Comparison of ENCODE assay signal across 28 cellular contexts in genomic region chr14:50068496-50068895, GRCh38.
"Had no signal": no experiment of that assay in that cellular context is flagged by ENCODE, and none has a peak within 500 bp of the region (broad histone marks: within the 10 kb centered on the region; RNA-seq: fewer than 3 reads in every experiment).

No MANE protein-coding gene starts in this region.

- H3K27me3 Mint-ChIP-seq: activated naive CD8-positive, alpha-beta T cell; naive B cell; stimulated activated naive B cell treated with anti-CD40 and anti-IgM and Interleukin-4, amounts not matched to agents 10 μg/mL and 1 μg/mL and 100 μg/mL, for 72 hours had no signal

- FAIRE-seq: kidney, pancreas, small intestine had no signal

- H3K4me1 Mint-ChIP-seq: neural crest cell had no signal

- H3K4me1 ChIP-seq: body of pancreas, pancreas, prostate gland, sigmoid colon, testis had no signal

- H3K4me3 Mint-ChIP-seq: activated CD8-positive, alpha-beta T cell treated with anti-CD3 and anti-CD28 coated beads, Interleukin-2, amount 10 ng/mL, durations not matched to agents 7 days and 5 days; activated naive CD8-positive, alpha-beta T cell; activated T-cell treated with anti-CD3 and anti-CD28 coated beads, Interleukin-2, amount 50 U/mL, for 4 hours; mesothelial cell of epicardium; naive B cell; neural crest cell; stimulated activated naive B cell treated with anti-CD40 and anti-IgM and Interleukin-4, amounts not matched to agents 10 μg/mL and 1 μg/mL and 100 μg/mL, for 72 hours had no signal

- DNase-seq: activated CD4-positive, alpha-beta T cell treated with anti-CD3 and anti-CD28 coated beads, Interleukin-2, amount 50 U/mL, for 1 hour; activated CD8-positive, alpha-beta T cell treated with anti-CD3 and anti-CD28 coated beads, Interleukin-2, amount 10 ng/mL, durations not matched to agents 7 days and 5 days; activated T-cell treated with anti-CD3 and anti-CD28 coated beads, Interleukin-2, amount 50 U/mL, for 4 hours; anterior cingulate cortex; dorsolateral prefrontal cortex; effector memory CD4-positive, alpha-beta T cell; erythroblast; head of caudate nucleus; hippocampal formation; kidney; naive B cell; nucleus accumbens; retina; sigmoid colon; stimulated activated CD4-positive, alpha-beta T cell treated with anti-CD3 and anti-CD28 coated beads, Interleukin-4, amount 100 ng/mL, for 4 hours; stimulated activated naive B cell treated with anti-CD40 and anti-IgM and Interleukin-4, amounts not matched to agents 10 μg/mL and 1 μg/mL and 100 μg/mL, for 72 hours; T-helper 2 cell; testis; trophoblast cell had no signal

- H3K36me3 ChIP-seq: pancreas, prostate gland, sigmoid colon had no signal

- H3K4me3 ChIP-seq: body of pancreas, coronary artery, dorsolateral prefrontal cortex, pancreas, prostate gland, sigmoid colon, testis had no signal

- H3K27me3 ChIP-seq: body of pancreas, dorsolateral prefrontal cortex, pancreas, sigmoid colon, testis had no signal

- ATAC-seq: activated CD8-positive, alpha-beta T cell treated with anti-CD3 and anti-CD28 coated beads, Interleukin-2, amount 10 ng/mL, durations not matched to agents 7 days and 5 days; activated T-cell treated with anti-CD3 and anti-CD28 coated beads, Interleukin-2, amount 50 U/mL, for 4 hours; stimulated activated naive B cell treated with anti-CD40 and anti-IgM and Interleukin-4, amounts not matched to agents 10 μg/mL and 1 μg/mL and 100 μg/mL, for 72 hours had no signal

- H3K27ac ChIP-seq: coronary artery, dorsolateral prefrontal cortex, prostate gland, sigmoid colon, testis had no signal

- H3K27ac Mint-ChIP-seq: activated CD8-positive, alpha-beta T cell treated with anti-CD3 and anti-CD28 coated beads, Interleukin-2, amount 10 ng/mL, durations not matched to agents 7 days and 5 days; activated T-helper 2 cell treated with anti-CD3 and anti-CD28 coated beads, Interferon-gamma antibody, Interleukin-2, Interleukin-4, amounts not matched to agents 10 μg/mL and 5 μg/mL and 100 μg/mL, durations not matched to agents 14 hours and 24 hours and 36 hours; mesothelial cell of epicardium had no signal

- H3K9me3 ChIP-seq: body of pancreas, pancreas, prostate gland, sigmoid colon, testis had no signal

- H3K9me3 Mint-ChIP-seq: activated T-cell treated with anti-CD3 and anti-CD28 coated beads, Interleukin-2, amount 50 U/mL, for 4 hours; activated T-helper 2 cell treated with anti-CD3 and anti-CD28 coated beads, Interferon-gamma antibody, Interleukin-2, Interleukin-4, amounts not matched to agents 10 μg/mL and 5 μg/mL and 100 μg/mL, durations not matched to agents 14 hours and 24 hours and 36 hours; mesothelial cell of epicardium; naive B cell; stimulated activated naive B cell treated with anti-CD40 and anti-IgM and Interleukin-4, amounts not matched to agents 10 μg/mL and 1 μg/mL and 100 μg/mL, for 72 hours had no signal
